Comparison of ENCODE assay signal across 6 cellular contexts in the genomic region with DNA sequence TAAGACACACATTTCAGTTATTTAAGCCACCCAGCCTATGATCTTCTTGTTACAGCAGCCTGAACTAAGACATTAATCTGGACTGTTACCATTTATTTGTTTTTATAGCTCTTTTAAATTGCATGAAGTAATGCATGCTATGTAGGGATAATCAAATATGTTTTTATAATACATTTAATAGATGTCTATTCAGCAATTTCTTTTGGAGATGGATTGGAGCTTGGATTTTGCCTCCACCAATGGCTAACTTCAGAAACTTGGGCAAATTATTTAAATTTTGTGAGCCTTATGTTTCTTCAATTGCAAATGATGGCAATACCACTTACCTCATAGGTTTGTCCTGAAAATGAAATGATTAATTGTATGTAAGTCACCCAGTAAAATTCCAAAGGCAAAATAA.
"Had no signal": no experiment of that assay in that cellular context is flagged by ENCODE, and none has a peak within 500 bp of the region (broad histone marks: within the 10 kb centered on the region; RNA-seq: fewer than 3 reads in every experiment).

No MANE protein-coding gene starts in this region.

- H3K27ac ChIP-seq: HL-60, KMS-11 had no signal

- H3K4me3 ChIP-seq: K562 had no signal

- H3K9ac ChIP-seq: KMS-11 had no signal

- DNase-seq: KBM-7, KG1 had no signal

- ATAC-seq: K562 had no signal

- H3K4me2 ChIP-seq: KMS-11 had no signal

- FAIRE-seq: HTR-8/SVneo, K562 had no signal
